ENCODE assay signal across 1 cellular context in the genomic region with DNA sequence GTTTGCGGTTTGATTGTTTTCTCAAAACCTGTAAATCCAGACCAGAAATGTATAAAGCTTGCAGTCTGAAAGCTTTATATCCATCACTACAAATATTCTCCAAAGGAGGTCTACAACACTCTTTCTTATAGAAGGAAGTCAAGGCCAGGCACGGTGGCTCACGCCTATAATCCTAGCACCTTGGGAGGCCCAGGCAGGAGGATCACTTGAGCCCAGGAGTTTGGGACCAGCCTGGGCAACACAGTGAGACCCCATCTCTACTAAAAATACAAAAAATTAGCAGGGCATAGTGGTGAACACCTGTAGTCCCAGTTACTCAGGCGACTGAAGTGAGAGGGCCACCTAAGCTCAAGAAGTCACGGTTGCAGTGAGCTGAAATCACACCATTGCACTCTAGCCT. TPM values are rescaled to one million over a fixed set of nuclear protein-coding genes. Genes with fewer than 3 reads are reported as not detected.
"Had no signal": no experiment of that assay in that cellular context is flagged by ENCODE, and none has a peak within 500 bp of the region (broad histone marks: within the 10 kb centered on the region; RNA-seq: fewer than 3 reads in every experiment).

No MANE protein-coding gene starts in this region.

RNA-seq across cellular contexts. Expression of a gene that starts 8.9 kb away (rescaled TPM):
- total RNA-seq: OCI-LY7 had no signal
